13 cellular contexts compared by ENCODE assay signal in the genomic region with DNA sequence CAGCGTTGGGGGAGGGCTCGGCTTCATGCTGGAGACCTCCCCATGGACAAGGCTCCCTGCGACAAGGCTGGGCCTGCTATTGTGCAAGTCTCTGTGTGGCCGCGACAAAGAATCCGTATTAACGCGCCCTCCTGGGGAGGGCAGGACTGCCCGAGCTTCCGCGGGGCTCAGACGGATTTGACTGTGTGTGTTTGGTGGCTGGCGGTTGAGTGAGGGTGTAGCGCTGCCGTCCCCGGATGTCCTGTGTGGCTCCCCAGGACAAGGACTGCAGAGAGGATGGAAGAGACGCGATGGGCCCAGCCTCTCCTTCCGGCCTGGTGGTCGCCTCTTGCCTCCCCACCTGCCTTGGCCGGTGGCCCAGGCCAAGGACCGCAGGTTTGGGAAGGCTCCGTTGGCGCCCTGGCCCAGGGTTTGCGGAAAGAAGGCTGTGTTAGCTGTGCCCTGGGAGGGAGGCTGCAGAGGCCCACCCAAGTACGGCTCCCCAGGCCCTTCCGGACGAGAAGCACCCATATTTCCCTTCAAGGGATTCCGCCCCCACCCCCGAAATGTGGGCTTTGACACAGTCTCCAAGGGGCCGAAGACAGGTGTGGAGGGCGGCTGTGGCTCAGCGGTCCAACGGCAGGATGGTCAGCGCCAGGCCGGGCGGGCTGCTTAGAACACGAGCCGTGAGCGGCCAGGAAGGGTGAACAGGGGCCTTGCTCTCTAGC. TPM values are rescaled to one million over a fixed set of nuclear protein-coding genes. Genes with fewer than 3 reads are reported as not detected.
DNase-seq lines count a peak whose midpoint lies in the region; ATAC-seq and TF ChIP-seq lines count a peak whose summit lies in the region.
"Had no signal": no experiment of that assay in that cellular context is flagged by ENCODE, and none has a peak within 500 bp of the region (broad histone marks: within the 10 kb centered on the region; RNA-seq: fewer than 3 reads in every experiment).

No MANE protein-coding gene starts in this region.

- H3K36me3 ChIP-seq in neural cell (ENCODE audit: insufficient read depth, low read length) = no peaks in the 10 kb centered on the region
- H3K36me3 ChIP-seq: upper lobe of right lung had no signal

- H3K4me1 Mint-ChIP-seq in activated naive CD8-positive, alpha-beta T cell treated with anti-CD3 and anti-CD28 coated beads, Interleukin-2, amount 50 U/mL, for 24 hours = peaks cover 23% of the 10 kb centered on the region

- H3K9me3 Mint-ChIP-seq in activated naive CD8-positive, alpha-beta T cell treated with anti-CD3 and anti-CD28 coated beads, Interleukin-2, amount 50 U/mL, for 24 hours = no peaks in the 10 kb centered on the region

- H3K9ac ChIP-seq in neural cell (ENCODE audit: low read length) = peak overlapping the region; percentile 23

- no peaks in the 10 kb centered on the region for H3F3A ChIP-seq in neural cell (ENCODE audit: insufficient read depth, low read length, poor library complexity, severe bottlenecking)

- no peaks in the 10 kb centered on the region for H4K20me1 ChIP-seq in neural cell (ENCODE audit: insufficient read depth)

- DNase-seq in NCI-H82 (lab: John Stamatoyannopoulos, UW) (peak; percentile 48), NCI-H82 treated with DMSO at 0.1 percent for 48 hours (lab: John Stamatoyannopoulos, UW; ENCODE audit: unreplicated experiment) (no peak), NCI-H69 (lab: John Stamatoyannopoulos, UW) (peak; percentile 25), SHP77 treated with DMSO at 0.1 percent for 48 hours (lab: John Stamatoyannopoulos, UW) (no peak), glomerular visceral epithelial cell (ENCODE audit: extremely low spot score) (no peak), T1000 (lab: John Stamatoyannopoulos, UW) (no peak)
- DNase-seq in activated naive CD8-positive, alpha-beta T cell treated with anti-CD3 and anti-CD28 coated beads, Interleukin-2, amount 50 U/mL, for 24 hours = no peak
- DNase-seq: DMS53, Karpas-422, PC-9, small intestine, upper lobe of right lung had no signal

- H3K79me2 ChIP-seq in neural cell (replicated peaks; ENCODE audit: insufficient read depth, low read length) = no peaks in the 10 kb centered on the region

- no peaks in the 10 kb centered on the region for H3K36me3 Mint-ChIP-seq in activated naive CD8-positive, alpha-beta T cell treated with anti-CD3 and anti-CD28 coated beads, Interleukin-2, amount 50 U/mL, for 24 hours (ENCODE audit: low read depth)

- TF ChIP-seq EP300 in neural cell (conservative IDR thresholded peaks at IDR 0.05; ENCODE audit: poor library complexity, severe bottlenecking) = no peak

- peaks cover 63% of the 10 kb centered on the region for H3K27me3 Mint-ChIP-seq in activated naive CD8-positive, alpha-beta T cell treated with anti-CD3 and anti-CD28 coated beads, Interleukin-2, amount 50 U/mL, for 24 hours

- TF ChIP-seq CTCF in neural cell (IDR thresholded peaks at IDR 0.05; ENCODE audit: poor library complexity, severe bottlenecking) = no peak

- peaks cover 83% of the 10 kb centered on the region for H3K27me3 ChIP-seq in neural cell (ENCODE audit: insufficient read depth, low read depth, low read length)

- TF ChIP-seq RAD21 in neural cell (conservative IDR thresholded peaks at IDR 0.05) = no peak

- H3K9me3 ChIP-seq in neural cell (ENCODE audit: low read length) = no peaks in the 10 kb centered on the region
- H3K9me3 ChIP-seq: upper lobe of right lung had no signal

- no peaks in the 10 kb centered on the region for H3K9me2 ChIP-seq in neural cell (ENCODE audit: insufficient read depth, low read length)

- no peak overlapping the region for H3K4me2 ChIP-seq in neural cell (ENCODE audit: low read length)
- H3K4me2 ChIP-seq: PC-9 had no signal

- peak overlapping the region; percentile 46 for H3K27ac Mint-ChIP-seq in activated naive CD8-positive, alpha-beta T cell treated with anti-CD3 and anti-CD28 coated beads, Interleukin-2, amount 50 U/mL, for 24 hours

- H3K4me3 ChIP-seq in neural cell (ENCODE audit: low read length) = peak overlapping the region; percentile 48
- H3K4me3 ChIP-seq: PC-9, upper lobe of right lung had no signal

- H3K27ac ChIP-seq in neural cell (ENCODE audit: low read length) = no peak overlapping the region
- H3K27ac ChIP-seq: PC-9, upper lobe of right lung had no signal

- no peak overlapping the region for H3K4me3 Mint-ChIP-seq in activated naive CD8-positive, alpha-beta T cell treated with anti-CD3 and anti-CD28 coated beads, Interleukin-2, amount 50 U/mL, for 24 hours

- ATAC-seq in activated naive CD8-positive, alpha-beta T cell treated with anti-CD3 and anti-CD28 coated beads, Interleukin-2, amount 50 U/mL, for 24 hours = no peak
- ATAC-seq: upper lobe of right lung had no signal

- no peak overlapping the region for H2AFZ ChIP-seq in neural cell (ENCODE audit: low read depth, low read length)
- H2AFZ ChIP-seq: PC-9 had no signal

TF ChIP-seq in neural cell, 6 proteins besides CTCF, POLR2A, EP300 and RAD21:
- TF ChIP-seq SMC3 (conservative IDR thresholded peaks at IDR 0.05; ENCODE audit: poor library complexity) (no peak), EZH2 (IDR thresholded peaks at IDR 0.05; ENCODE audit: borderline replicate concordance, insufficient read depth, low read length, poor library complexity, severe bottlenecking) (peak; percentile 99), MXI1 (conservative IDR thresholded peaks at IDR 0.05; ENCODE audit: poor library complexity, severe bottlenecking) (no peak), POLR2AphosphoS5 (IDR thresholded peaks at IDR 0.05) (peak; percentile 3)

RNA-seq across cellular contexts. Expression of a gene that starts 2.3 kb away (rescaled TPM):
- polyA plus RNA-seq in neural cell = 1.6 TPM in 2 replicates
- polyA minus RNA-seq in neural cell = 0.93 and 1.5 TPM in 2 replicates
- polyA plus RNA-seq: small intestine had no signal

Comparison
In these comparisons a context has a peak if more than half of its experiments do, and no peak if none do; other contexts are left out.
1. DNase-seq: peak in NCI-H82 (single experiment) and NCI-H69 (single experiment); none in NCI-H82 treated with DMSO at 0.1 percent for 48 hours (single experiment), activated naive CD8-positive, alpha-beta T cell treated with anti-CD3 and anti-CD28 coated beads, Interleukin-2, amount 50 U/mL, for 24 hours (single experiment), SHP77 treated with DMSO at 0.1 percent for 48 hours (single experiment), glomerular visceral epithelial cell (single experiment) and T1000 (single experiment).